Comparison of ENCODE assay signal across 8 cellular contexts in the genomic region with DNA sequence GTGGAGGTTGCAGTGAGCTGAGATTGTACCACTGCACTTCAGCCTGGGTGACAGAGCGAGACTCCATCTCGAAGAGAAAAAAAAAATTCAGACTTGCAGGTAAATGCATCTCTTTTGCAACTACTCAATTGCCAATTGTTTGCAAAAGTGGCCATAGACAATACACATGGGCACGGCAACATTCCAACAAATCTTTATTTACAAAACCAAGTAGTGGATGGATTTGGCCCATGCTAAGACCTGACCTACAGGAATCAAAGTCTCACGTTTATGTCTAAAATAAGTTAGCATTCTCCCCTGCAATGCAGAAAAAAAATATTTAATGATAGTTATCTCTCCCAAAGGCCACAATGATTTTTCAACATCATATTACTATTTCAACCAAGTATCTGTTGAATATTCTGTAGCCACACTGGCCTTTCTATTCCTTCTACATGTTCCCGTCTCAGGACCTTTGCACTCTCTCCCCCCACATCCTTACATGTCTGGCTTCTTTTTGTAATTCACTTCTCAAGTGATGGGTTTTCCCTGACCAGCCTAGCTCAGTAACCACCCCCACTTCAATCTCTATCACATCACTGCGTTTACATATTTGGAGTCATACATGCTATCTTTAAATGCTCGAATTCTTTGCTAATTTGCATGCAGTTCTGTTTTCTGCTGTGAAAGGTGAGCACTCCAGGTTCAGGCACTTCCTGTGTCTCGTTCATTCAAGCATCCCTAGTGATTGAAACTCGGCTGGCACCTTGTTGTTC. TPM values are rescaled to one million over a fixed set of nuclear protein-coding genes. Genes with fewer than 3 reads are reported as not detected.
A peak's percentile ranks its signal among the peaks of the same experiment; 100 is the strongest.
DNase-seq lines count a peak whose midpoint lies in the region; ATAC-seq and TF ChIP-seq lines count a peak whose summit lies in the region.

No MANE protein-coding gene starts in this region.

- H3K27me3 ChIP-seq in uterus (no peaks in the 10 kb centered on the region), right cardiac atrium (ENCODE audit: control insufficient read depth, insufficient read depth) (no peaks in the 10 kb centered on the region)

- H3K4me3 Mint-ChIP-seq in immature natural killer cell, result peak overlapping the region in 1 of 5 donors; percentile 15

- H3K36me3 Mint-ChIP-seq in immature natural killer cell, result peaks cover 7 to 18% (median 13%) of the 10 kb centered on the region in 3 donors

- ATAC-seq in GM18505 (IDR thresholded peaks at IDR 0.05; ENCODE audit: unreplicated experiment) (peak; percentile 56), GM21529 (IDR thresholded peaks at IDR 0.05; ENCODE audit: unreplicated experiment) (peak; percentile 55), HG03558 (IDR thresholded peaks at IDR 0.05; ENCODE audit: extremely low read depth, unreplicated experiment) (peak; percentile 50), right cardiac atrium (no peak)

- peak overlapping the region; percentile 14 to 92 (median 82) for H3K27ac Mint-ChIP-seq in immature natural killer cell

- no peaks in the 10 kb centered on the region for H3K36me3 ChIP-seq in uterus

- no peaks in the 10 kb centered on the region for H3K4me1 ChIP-seq in uterus
- peaks cover 2% of the 10 kb centered on the region for H3K4me1 ChIP-seq in right cardiac atrium (ENCODE audit: control insufficient read depth, insufficient read depth, low read length)

- H3K9me3 ChIP-seq in uterus (no peaks in the 10 kb centered on the region), right cardiac atrium (ENCODE audit: control insufficient read depth, low read length) (no peaks in the 10 kb centered on the region)

- H3K27ac ChIP-seq in uterus (peak overlapping the region in 1 of 2 donors; percentile 12), right cardiac atrium (ENCODE audit: low read length) (no peak overlapping the region)

- 83% methylated on average over 9 of the region's 9 CpGs for WGBS in right cardiac atrium

- no peaks in the 10 kb centered on the region for H3K9me3 Mint-ChIP-seq in immature natural killer cell

- TF ChIP-seq CTCF in uterus (IDR thresholded peaks at IDR 0.05), result no peak

- H3K4me1 Mint-ChIP-seq in immature natural killer cell, result peaks cover 64 to 81% of the 10 kb centered on the region in 2 donors

- H3K27me3 Mint-ChIP-seq in immature natural killer cell (ENCODE audit: low read depth in 3 of 3), result peaks cover 0 to 4% (median 2%) of the 10 kb centered on the region in 3 donors

- DNase-seq in immature natural killer cell (no peak), uterus (no peak), NCI-H748 treated with DMSO at 0.1 percent for 48 hours (lab: John Stamatoyannopoulos, UW) (no peak), right cardiac atrium (no peak), HT-29 (ENCODE audit: low spot score) (no peak)

- intact Hi-C loops in uterus (cut with DNase I; ENCODE audit: low total_unique reads) (no loop called here), right cardiac atrium (cut with DNase I) (no loop called here)

- H3K4me3 ChIP-seq in uterus, result no peak overlapping the region
- no peak overlapping the region for H3K4me3 ChIP-seq in right cardiac atrium (ENCODE audit: low read length)

- TF ChIP-seq POLR2A in GM18505 (IDR thresholded peaks at IDR 0.05; ENCODE audit: borderline replicate concordance, extremely low read depth, insufficient read depth, insufficient read length) (peak; percentile 56), uterus (IDR thresholded peaks at IDR 0.05) (no peak)

RNA-seq across cellular contexts. Expression of gene FNBP1, which starts 54.2 kb away (rescaled TPM):
- polyA plus RNA-seq in immature natural killer cell (100 to 1,000 TPM; 113 to 136 (median 135) TPM), right cardiac atrium (10.8 TPM)
- total RNA-seq in uterus (100 to 1,000 TPM in 1 of 4 donors, 10 to 100 TPM in 3; 18.5 to 102 (median 77.2) TPM), right cardiac atrium (10 to 100 TPM; 26.2 to 27.5 (median 26.6) TPM)
- 2.4 and 3.1 TPM in 2 replicates for total RNA-seq in HT-29 (2014; rRNA removed; shearing (Covaris generic))

Comparison
In these comparisons a context has a peak if more than half of its experiments do, and no peak if none do; other contexts are left out.
1. ATAC-seq: peak in GM18505 (single experiment), GM21529 (single experiment) and HG03558 (single experiment); none in right cardiac atrium (0 of 2).